Comparison of ENCODE assay signal across 21 cellular contexts in the genomic region with DNA sequence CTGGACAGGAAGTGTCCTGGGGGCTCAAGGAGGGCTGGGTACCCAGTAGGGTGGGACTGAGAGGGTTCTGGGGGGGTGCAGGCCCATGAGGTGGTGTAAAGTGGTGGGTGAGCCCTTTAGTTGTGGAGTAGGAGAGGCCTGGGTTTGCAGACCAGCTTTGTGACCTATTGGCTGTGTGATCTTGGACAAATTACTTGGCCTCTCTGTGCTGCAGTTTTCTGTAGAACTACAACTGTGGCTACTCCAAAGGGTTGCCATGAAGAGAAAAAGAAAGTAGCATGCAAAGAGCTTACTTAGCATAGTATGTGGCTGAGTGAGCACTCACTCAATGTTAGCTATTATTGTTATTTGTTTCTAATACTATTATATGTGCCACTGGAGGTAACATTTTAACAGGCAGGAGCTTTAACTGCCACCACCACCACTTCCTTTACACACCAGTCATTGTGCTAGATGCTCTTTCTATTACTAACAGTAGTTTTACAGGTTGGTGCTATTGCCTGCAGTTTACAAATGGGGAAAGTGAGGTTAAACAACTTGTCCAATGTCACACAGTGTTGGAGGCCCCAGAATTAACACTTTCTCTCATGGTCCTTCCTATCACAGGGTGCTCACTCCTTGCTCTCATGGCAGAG.
DNase-seq lines count a peak whose midpoint lies in the region; ATAC-seq and TF ChIP-seq lines count a peak whose summit lies in the region.
"Had no signal": no experiment of that assay in that cellular context is flagged by ENCODE, and none has a peak within 500 bp of the region (broad histone marks: within the 10 kb centered on the region; RNA-seq: fewer than 3 reads in every experiment).

No MANE protein-coding gene starts in this region.

- H3K4me1 ChIP-seq in DND-41 (ENCODE audit: insufficient read depth, low read length) (peaks cover 100% of the 10 kb centered on the region), Loucy (ENCODE audit: insufficient read depth, low read length, poor library complexity, severe bottlenecking) (peaks cover 98% of the 10 kb centered on the region), neuronal stem cell (ENCODE audit: control insufficient read depth in 2 of 2, insufficient read depth in 1 of 2, low read depth in 1 of 2, low read length in 2 of 2) (no peaks in the 10 kb centered on the region)
- H3K4me1 ChIP-seq: Caco-2, HAP-1 had no signal

- no peaks in the 10 kb centered on the region for H4K20me1 ChIP-seq in DND-41 (ENCODE audit: insufficient read depth, low read length)
- H4K20me1 ChIP-seq in Loucy (ENCODE audit: insufficient read depth, low read length, poor library complexity, severe bottlenecking), result no peaks in the 10 kb centered on the region

- POLR2A ChIA-PET in activated naive CD8-positive, alpha-beta T cell treated with anti-CD3 and anti-CD28 coated beads, Interleukin-2, amount 10 ng/mL, durations not matched to agents 7 days and 5 days (lab: Charles Lee), result no interaction called here

- peak overlapping the region; percentile 9 for H3K18ac ChIP-seq in neuronal stem cell (ENCODE audit: low read length)

- H2BK5ac ChIP-seq in neuronal stem cell (ENCODE audit: low read length), result no peak overlapping the region

- TF ChIP-seq CTCF in DND-41 (IDR thresholded peaks at IDR 0.05; ENCODE audit: borderline replicate concordance, extremely low read depth, low read length, poor library complexity, severe bottlenecking), result no peak
- TF ChIP-seq CTCF in Loucy (conservative IDR thresholded peaks at IDR 0.05; ENCODE audit: low read length), result no peak

- H3K27me3 ChIP-seq in DND-41 (ENCODE audit: insufficient read depth, low read length, poor library complexity) (no peaks in the 10 kb centered on the region), Loucy (ENCODE audit: insufficient read depth, low read length, poor library complexity, severe bottlenecking) (no peaks in the 10 kb centered on the region), neuronal stem cell (ENCODE audit: control insufficient read depth in 3 of 3, insufficient read depth in 3 of 3, low read depth in 1 of 3, low read length in 3 of 3) (no peaks in the 10 kb centered on the region)

- no peaks in the 10 kb centered on the region for H3K79me2 ChIP-seq in DND-41 (ENCODE audit: insufficient read depth, low read length)
- H3K79me2 ChIP-seq in Loucy (ENCODE audit: insufficient read depth, low read length), result no peaks in the 10 kb centered on the region

- H3K36me3 ChIP-seq in DND-41 (ENCODE audit: insufficient read depth, low read length) (no peaks in the 10 kb centered on the region), Loucy (ENCODE audit: insufficient read depth, low read length) (no peaks in the 10 kb centered on the region), neuronal stem cell (replicated peaks in 1 of 2; ENCODE audit: control insufficient read depth in 2 of 2, insufficient read depth in 2 of 2, low read length in 2 of 2) (no peaks in the 10 kb centered on the region)
- H3K36me3 ChIP-seq: HAP-1 had no signal

- H3K27me3 Mint-ChIP-seq in activated naive CD8-positive, alpha-beta T cell treated with anti-CD3 and anti-CD28 coated beads, Interleukin-2, amount 10 ng/mL, durations not matched to agents 7 days and 5 days, result peaks cover 3% of the 10 kb centered on the region
- H3K27me3 Mint-ChIP-seq in activated naive CD8-positive, alpha-beta T cell treated with anti-CD3 and anti-CD28 coated beads, Interleukin-2, amount 50 U/mL, for 24 hours, result no peaks in the 10 kb centered on the region
- H3K27me3 Mint-ChIP-seq: CD4-positive, CD25-positive, alpha-beta regulatory T cell had no signal

- H3K4me2 ChIP-seq in DND-41 (ENCODE audit: insufficient read depth, low read length) (peak overlapping the region; percentile 37), Loucy (ENCODE audit: low read depth, low read length, poor library complexity, severe bottlenecking) (peak overlapping the region; percentile 82), neuronal stem cell (ENCODE audit: insufficient read depth, low read length, poor library complexity, severe bottlenecking) (no peak overlapping the region)

- H3K4me3 ChIP-seq in DND-41 (ENCODE audit: low read depth in 1 of 2, low read length in 2 of 2) (peak overlapping the region in 1 of 2 experiments; percentile 0; a peak in 1 of 4 replicates), Loucy (ENCODE audit: low read length, poor library complexity, severe bottlenecking) (peak overlapping the region; percentile 53), neuronal stem cell (ENCODE audit: low read length in 2 of 2) (no peak overlapping the region)
- H3K4me3 ChIP-seq: GM12878, HAP-1 had no signal

- no peak overlapping the region for H2AK5ac ChIP-seq in neuronal stem cell (ENCODE audit: low read depth, low read length)

- no peaks in the 10 kb centered on the region for H3K36me3 Mint-ChIP-seq in activated naive CD8-positive, alpha-beta T cell treated with anti-CD3 and anti-CD28 coated beads, Interleukin-2, amount 10 ng/mL, durations not matched to agents 7 days and 5 days
- no peaks in the 10 kb centered on the region for H3K36me3 Mint-ChIP-seq in activated naive CD8-positive, alpha-beta T cell treated with anti-CD3 and anti-CD28 coated beads, Interleukin-2, amount 50 U/mL, for 24 hours (ENCODE audit: low read depth)
- H3K36me3 Mint-ChIP-seq: CD4-positive, CD25-positive, alpha-beta regulatory T cell; CD8-positive, alpha-beta T cell had no signal

- ATAC-seq in activated naive CD8-positive, alpha-beta T cell treated with anti-CD3 and anti-CD28 coated beads, Interleukin-2, amount 10 ng/mL, durations not matched to agents 7 days and 5 days (ENCODE audit: low read depth), result peak; percentile 41
- no peak for ATAC-seq in activated naive CD8-positive, alpha-beta T cell treated with anti-CD3 and anti-CD28 coated beads, Interleukin-2, amount 50 U/mL, for 24 hours
- peak; percentile 20 for ATAC-seq in DND-41 (ENCODE audit: insufficient read depth, low read depth)
- ATAC-seq in HG03460 (IDR thresholded peaks at IDR 0.05; ENCODE audit: unreplicated experiment), result no peak
- ATAC-seq: CD8-positive, alpha-beta T cell; GM12878 had no signal

- H4K91ac ChIP-seq in neuronal stem cell (ENCODE audit: low read depth, low read length, poor library complexity), result no peak overlapping the region

- no peak overlapping the region for H3K27ac Mint-ChIP-seq in activated naive CD8-positive, alpha-beta T cell treated with anti-CD3 and anti-CD28 coated beads, Interleukin-2, amount 10 ng/mL, durations not matched to agents 7 days and 5 days
- no peak overlapping the region for H3K27ac Mint-ChIP-seq in activated naive CD8-positive, alpha-beta T cell treated with anti-CD3 and anti-CD28 coated beads, Interleukin-2, amount 50 U/mL, for 24 hours
- H3K27ac Mint-ChIP-seq: B cell; CD8-positive, alpha-beta T cell; HFFc6 had no signal

- H3K4ac ChIP-seq in neuronal stem cell (ENCODE audit: low read length), result no peak overlapping the region

- peaks cover 24% of the 10 kb centered on the region for H3K4me1 Mint-ChIP-seq in activated naive CD8-positive, alpha-beta T cell treated with anti-CD3 and anti-CD28 coated beads, Interleukin-2, amount 10 ng/mL, durations not matched to agents 7 days and 5 days
- H3K4me1 Mint-ChIP-seq in activated naive CD8-positive, alpha-beta T cell treated with anti-CD3 and anti-CD28 coated beads, Interleukin-2, amount 50 U/mL, for 24 hours, result peaks cover 7% of the 10 kb centered on the region
- H3K4me1 Mint-ChIP-seq: B cell had no signal

- no peak overlapping the region for H3K23ac ChIP-seq in neuronal stem cell (ENCODE audit: low read depth, low read length, poor library complexity)

- H2BK120ac ChIP-seq in neuronal stem cell (ENCODE audit: low read depth, low read length), result no peak overlapping the region

- H3K9me3 ChIP-seq in DND-41 (ENCODE audit: insufficient read depth, low read length, severe bottlenecking), result no peaks in the 10 kb centered on the region
- H3K9me3 ChIP-seq in Loucy (ENCODE audit: insufficient read depth, low read depth, low read length), result no peaks in the 10 kb centered on the region
- no peaks in the 10 kb centered on the region for H3K9me3 ChIP-seq in neuronal stem cell (replicated peaks in 1 of 2; ENCODE audit: control insufficient read depth in 2 of 2, insufficient read depth in 1 of 2, low read depth in 1 of 2, low read length in 2 of 2)
- H3K9me3 ChIP-seq: Caco-2, HAP-1 had no signal

- H4K8ac ChIP-seq in neuronal stem cell (ENCODE audit: low read depth, low read length), result no peak overlapping the region

- DNase-seq in activated naive CD8-positive, alpha-beta T cell treated with anti-CD3 and anti-CD28 coated beads, Interleukin-2, amount 10 ng/mL, durations not matched to agents 7 days and 5 days, result no peak
- no peak for DNase-seq in activated naive CD8-positive, alpha-beta T cell treated with anti-CD3 and anti-CD28 coated beads, Interleukin-2, amount 50 U/mL, for 24 hours
- DNase-seq in DND-41 (peak; percentile 66), neuronal stem cell (ENCODE audit: low spot score) (no peak), cerebellar cortex (ENCODE audit: low spot score) (no peak), HPDE6-E6E7 (ENCODE audit: extremely low spot score) (no peak)
- DNase-seq: CD4-positive, CD25-positive, alpha-beta regulatory T cell; CD8-positive, alpha-beta T cell; DMS153; EL; GDM1; GOT3; HFFc6 had no signal

- no peak overlapping the region for H3K4me3 Mint-ChIP-seq in activated naive CD8-positive, alpha-beta T cell treated with anti-CD3 and anti-CD28 coated beads, Interleukin-2, amount 10 ng/mL, durations not matched to agents 7 days and 5 days
- no peak overlapping the region for H3K4me3 Mint-ChIP-seq in activated naive CD8-positive, alpha-beta T cell treated with anti-CD3 and anti-CD28 coated beads, Interleukin-2, amount 50 U/mL, for 24 hours
- H3K4me3 Mint-ChIP-seq: B cell; CD4-positive, CD25-positive, alpha-beta regulatory T cell; CD8-positive, alpha-beta T cell; HFFc6 had no signal

- H3K14ac ChIP-seq in neuronal stem cell (ENCODE audit: low read length), result no peak overlapping the region

- H2AFZ ChIP-seq in DND-41 (ENCODE audit: low read depth, low read length), result no peak overlapping the region
- no peak overlapping the region for H2AFZ ChIP-seq in Loucy (ENCODE audit: low read length)
- H2AFZ ChIP-seq in neuronal stem cell (ENCODE audit: low read length), result no peak overlapping the region

- no peaks in the 10 kb centered on the region for H3K9me2 ChIP-seq in Loucy (replicated peaks; ENCODE audit: low read depth, low read length)

- no peaks in the 10 kb centered on the region for H3K79me1 ChIP-seq in neuronal stem cell (ENCODE audit: low read depth, low read length)

- H3K9ac ChIP-seq in DND-41 (ENCODE audit: low read depth, low read length), result peak overlapping the region; percentile 65
- peak overlapping the region; percentile 94 for H3K9ac ChIP-seq in Loucy (ENCODE audit: low read depth, low read length, poor library complexity, severe bottlenecking)
- no peak overlapping the region for H3K9ac ChIP-seq in neuronal stem cell (ENCODE audit: low read depth, low read length, poor library complexity)

- H3K9me3 Mint-ChIP-seq in activated naive CD8-positive, alpha-beta T cell treated with anti-CD3 and anti-CD28 coated beads, Interleukin-2, amount 10 ng/mL, durations not matched to agents 7 days and 5 days, result peaks cover 3% of the 10 kb centered on the region
- no peaks in the 10 kb centered on the region for H3K9me3 Mint-ChIP-seq in activated naive CD8-positive, alpha-beta T cell treated with anti-CD3 and anti-CD28 coated beads, Interleukin-2, amount 50 U/mL, for 24 hours
- H3K9me3 Mint-ChIP-seq: CD8-positive, alpha-beta T cell had no signal

- H2BK12ac ChIP-seq in neuronal stem cell (ENCODE audit: low read length), result no peak overlapping the region

- H3K27ac ChIP-seq in DND-41 (ENCODE audit: low read length) (peak overlapping the region; percentile 99), neuronal stem cell (replicated peaks; ENCODE audit: low read length) (no peak overlapping the region)
- H3K27ac ChIP-seq: 22Rv1, C4-2B had no signal

- H3F3A ChIP-seq in Loucy (ENCODE audit: low read depth), result peaks cover 29% of the 10 kb centered on the region

- no peak overlapping the region for H2BK15ac ChIP-seq in neuronal stem cell (ENCODE audit: low read length)

Comparison
In these comparisons a context has a peak if more than half of its experiments do, and no peak if none do; other contexts are left out.
1. ATAC-seq: peak in activated naive CD8-positive, alpha-beta T cell treated with anti-CD3 and anti-CD28 coated beads, Interleukin-2, amount 10 ng/mL, durations not matched to agents 7 days and 5 days (single experiment) and DND-41 (single experiment); none in activated naive CD8-positive, alpha-beta T cell treated with anti-CD3 and anti-CD28 coated beads, Interleukin-2, amount 50 U/mL, for 24 hours (single experiment) and HG03460 (single experiment).